ENCODE assay signal across 8 cellular contexts in genomic region chr6:139373928-139374356, GRCh38. TPM values are rescaled to one million over a fixed set of nuclear protein-coding genes. Genes with fewer than 3 reads are reported as not detected.
DNase-seq lines count a peak whose midpoint lies in the region; ATAC-seq and TF ChIP-seq lines count a peak whose summit lies in the region.

No MANE protein-coding gene starts in this region.

- H3K9me3 ChIP-seq in CD4-positive, alpha-beta T cell (ENCODE audit: control insufficient read depth, low read length), result no peaks in the 10 kb centered on the region
- no peaks in the 10 kb centered on the region for H3K9me3 ChIP-seq in OCI-LY3 (ENCODE audit: insufficient read depth, low read length)

- no peaks in the 10 kb centered on the region for H3K27me3 ChIP-seq in CD4-positive, alpha-beta T cell (ENCODE audit: control insufficient read depth, insufficient read depth, low read length)
- no peaks in the 10 kb centered on the region for H3K27me3 ChIP-seq in OCI-LY3 (ENCODE audit: low read depth, low read length)

- peak overlapping the region; percentile 97 for H3K4me2 ChIP-seq in OCI-LY3 (ENCODE audit: low read length)

- H3K36me3 ChIP-seq in OCI-LY3 (replicated peaks; ENCODE audit: low read depth, low read length), result peaks cover 11% of the 10 kb centered on the region

- no peaks in the 10 kb centered on the region for H3K9me3 Mint-ChIP-seq in CD4-positive, alpha-beta T cell
- no peaks in the 10 kb centered on the region for H3K9me3 Mint-ChIP-seq in endothelial cell (ENCODE audit: unreplicated experiment)
- H3K9me3 Mint-ChIP-seq in nephron progenitor cell, result peaks cover 4% of the 10 kb centered on the region

- no peak for TF ChIP-seq CTCF in CD4-positive, alpha-beta T cell (IDR thresholded peaks at IDR 0.05)
- TF ChIP-seq CTCF in OCI-LY3 (IDR thresholded peaks at IDR 0.05; ENCODE audit: low read depth, low read length), result no peak
- TF ChIP-seq CTCF in endothelial cell (IDR thresholded peaks at IDR 0.05; ENCODE audit: unreplicated experiment), result no peak
- no peak for TF ChIP-seq CTCF in nephron progenitor cell (IDR thresholded peaks at IDR 0.05)

- H3K27ac Mint-ChIP-seq in CD4-positive, alpha-beta T cell, result peak overlapping the region; percentile 97
- H3K27ac Mint-ChIP-seq in endothelial cell (ENCODE audit: unreplicated experiment), result peak overlapping the region; percentile 98
- peak overlapping the region; percentile 98 for H3K27ac Mint-ChIP-seq in nephron progenitor cell

- H2AFZ ChIP-seq in OCI-LY3 (ENCODE audit: low read depth, low read length), result peak overlapping the region; percentile 48; the same call in 1 of the 2 replicates

- no peaks in the 10 kb centered on the region for H3K27me3 Mint-ChIP-seq in CD4-positive, alpha-beta T cell
- H3K27me3 Mint-ChIP-seq in endothelial cell (ENCODE audit: unreplicated experiment), result peaks cover 26% of the 10 kb centered on the region
- H3K27me3 Mint-ChIP-seq in nephron progenitor cell (ENCODE audit: low read depth, poor library complexity), result peaks cover 9% of the 10 kb centered on the region

- ATAC-seq in CD4-positive, alpha-beta T cell (ENCODE audit: poor library complexity), result peak; percentile 8
- peak; percentile 9 for ATAC-seq in GM21423 (IDR thresholded peaks at IDR 0.05; ENCODE audit: unreplicated experiment)

- peak overlapping the region; percentile 98 for H3K9ac ChIP-seq in OCI-LY3 (ENCODE audit: low read length)

- intact Hi-C loops in CD4-positive, alpha-beta T cell (cut with DNase I, micrococcal nuclease), result loop anchor here (2.0 to 10.0 kb wide), 11 partner anchors 83 to 1071 kb away; partner anchors contain the start of genes ABRACL (in 2 of the 2), CCDC28A (in 2 of the 2), REPS1 (in 2 of the 2) and HEBP2 (in 1 of the 2)

- H3K27ac ChIP-seq in CD4-positive, alpha-beta T cell (ENCODE audit: low read depth, low read length), result peak overlapping the region; percentile 92
- H3K27ac ChIP-seq in OCI-LY3 (ENCODE audit: low read length), result peak overlapping the region; percentile 98

- CTCF ChIA-PET in CD4-positive, alpha-beta T cell (lab: Charles Lee), result interaction anchor here (0.9 to 2.6 kb wide), 6 partner anchors 10 to 604 kb away, joined by 3 to 10 read pairs (median 3); no protein-coding TSS in a partner anchor

- peak overlapping the region; percentile 99 for H3K4me3 ChIP-seq in OCI-LY3 (ENCODE audit: low read length)

- no peaks in the 10 kb centered on the region; the same call in 1 of the 2 replicates for H4K20me1 ChIP-seq in OCI-LY3 (ENCODE audit: insufficient read depth, low read length)

- H3K4me1 ChIP-seq in OCI-LY3 (ENCODE audit: low read length), result peaks cover 14% of the 10 kb centered on the region

- peaks cover 43% of the 10 kb centered on the region for H3K4me1 Mint-ChIP-seq in CD4-positive, alpha-beta T cell (ENCODE audit: low read depth)
- H3K4me1 Mint-ChIP-seq in endothelial cell (ENCODE audit: unreplicated experiment), result peaks cover 56% of the 10 kb centered on the region
- H3K4me1 Mint-ChIP-seq in nephron progenitor cell, result peaks cover 60% of the 10 kb centered on the region

- peaks cover 28% of the 10 kb centered on the region for H3K79me2 ChIP-seq in OCI-LY3 (ENCODE audit: low read length)

- H3K36me3 Mint-ChIP-seq in CD4-positive, alpha-beta T cell (ENCODE audit: low read depth), result peaks cover 52% of the 10 kb centered on the region
- peaks cover 23% of the 10 kb centered on the region for H3K36me3 Mint-ChIP-seq in endothelial cell (ENCODE audit: low read depth, unreplicated experiment)
- peaks cover 46% of the 10 kb centered on the region for H3K36me3 Mint-ChIP-seq in nephron progenitor cell (ENCODE audit: low read depth)

- no peak for DNase-seq in CD4-positive, alpha-beta T cell
- no peak for DNase-seq in endothelial cell (ENCODE audit: low spot score)
- no peak for DNase-seq in nephron progenitor cell
- no peak for DNase-seq in ecto neural progenitor cell (ENCODE audit: low spot score)
- no peak for DNase-seq in NCI-H446 (lab: John Stamatoyannopoulos, UW)
- DNase-seq in DMS 273 (lab: John Stamatoyannopoulos, UW; ENCODE audit: unreplicated experiment), result no peak

- POLR2A ChIA-PET in CD4-positive, alpha-beta T cell (lab: Charles Lee), result interaction anchor here (0.5 to 5.0 kb wide), 56 partner anchors 9 to 1550 kb away, joined by 3 to 83 read pairs (median 6); partner anchors contain the start of genes ABRACL, CCDC28A, HEBP2 and HECA

- H3K4me3 Mint-ChIP-seq in CD4-positive, alpha-beta T cell, result peak overlapping the region; percentile 98
- H3K4me3 Mint-ChIP-seq in endothelial cell (ENCODE audit: unreplicated experiment) (peak overlapping the region; percentile 99), nephron progenitor cell (peak overlapping the region; percentile 96)

RNA-seq across cellular contexts. Expression of gene CITED2, which starts 0.5 kb away (rescaled TPM):
- total RNA-seq in CD4-positive, alpha-beta T cell, result 100 to 1,000 TPM; 181 to 185 TPM
- 72.4 TPM for total RNA-seq in endothelial cell (ENCODE audit: unreplicated experiment)
